In the genomic region with DNA sequence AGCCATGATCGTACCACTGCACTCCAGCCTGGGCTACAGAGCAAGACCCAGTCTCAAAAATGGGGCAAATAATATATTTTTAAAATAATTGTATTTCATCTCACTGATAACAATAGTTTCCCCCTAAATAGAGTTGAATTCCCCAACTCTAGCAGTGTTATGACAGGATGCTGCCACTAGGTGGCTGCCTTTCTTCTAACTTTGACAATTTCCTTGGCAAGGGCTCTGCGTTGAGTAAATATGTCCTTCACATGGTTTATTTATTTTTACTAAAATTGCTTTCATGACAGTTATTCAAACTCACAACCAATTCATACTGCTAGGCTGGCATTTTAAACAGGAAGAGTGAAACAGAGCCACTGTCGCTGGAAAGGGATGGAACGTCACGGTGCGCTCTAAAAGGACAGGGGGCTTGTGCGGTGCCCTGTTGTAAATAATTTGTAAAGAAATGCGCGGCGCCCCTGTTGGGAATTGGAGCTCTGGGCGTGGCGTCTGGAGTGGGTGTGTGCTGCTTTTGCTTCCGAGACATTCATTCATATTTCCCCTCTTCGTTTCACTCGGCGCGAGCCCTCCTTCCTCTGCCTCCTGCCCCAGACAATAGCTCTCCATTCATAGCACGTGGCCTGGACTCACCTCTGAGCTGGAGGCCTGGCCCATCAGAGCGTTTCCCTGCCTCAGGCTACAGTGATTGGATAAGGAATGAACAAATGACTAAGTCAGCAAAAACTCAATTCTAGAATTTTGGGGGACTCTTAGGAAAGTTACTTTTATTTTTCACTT, we compare ENCODE assay signal across 8 cellular contexts. TPM values are rescaled to one million over a fixed set of nuclear protein-coding genes. Genes with fewer than 3 reads are reported as not detected.
A peak's percentile ranks its signal among the peaks of the same experiment; 100 is the strongest.
DNase-seq lines count a peak whose midpoint lies in the region; ATAC-seq and TF ChIP-seq lines count a peak whose summit lies in the region.

No MANE protein-coding gene starts in this region.

- in situ Hi-C loops in astrocyte of the spinal cord (cut with HindIII; ENCODE audit: low sequenced_read_pairs): no loop called here

- TF ChIP-seq CTCF in astrocyte of the spinal cord (IDR thresholded peaks at IDR 0.05; ENCODE audit: low read depth, low read length): peak; percentile 89

- no peak for ATAC-seq in HG02938 (IDR thresholded peaks at IDR 0.05; ENCODE audit: unreplicated experiment)

- no peak overlapping the region for H3K4me3 ChIP-seq in Jurkat, Clone E6-1 (ENCODE audit: low read length)
- H3K4me3 ChIP-seq in astrocyte of the spinal cord (ENCODE audit: low read depth, low read length): peak overlapping the region; percentile 5

- DNase-seq in DMS53 (lab: John Stamatoyannopoulos, UW): peak; percentile 75
- peak; percentile 48 for DNase-seq in Jurkat, Clone E6-1 (ENCODE audit: low read depth, low spot score)
- peak; percentile 49 for DNase-seq in SK-N-DZ (ENCODE audit: low spot score)
- peak; percentile 71 for DNase-seq in astrocyte of the spinal cord (ENCODE audit: low read depth, low spot score)
- peak; percentile 56 for DNase-seq in iPS-NIHi7 (ENCODE audit: extremely low spot score)
- DNase-seq in smooth muscle cell of the brain vasculature (ENCODE audit: low read depth, low spot score): peak; percentile 49
- DNase-seq in GDM1 (lab: John Stamatoyannopoulos, UW): no peak

RNA-seq across cellular contexts. Expression of gene PITRM1, which starts 20.5 kb away (rescaled TPM):
- 72.5 TPM for polyA plus RNA-seq in Jurkat, Clone E6-1 (2012; ENCODE audit: insufficient read depth, insufficient read length)
- polyA plus RNA-seq in SK-N-DZ (2014; cell fraction: cytosol; rRNA removed): 36.9 and 52.6 TPM in 2 replicates
- 64.9 and 103 TPM in 2 replicates for polyA plus RNA-seq in SK-N-DZ (2014; cell fraction: nucleus; rRNA removed)
